In the genomic region with DNA sequence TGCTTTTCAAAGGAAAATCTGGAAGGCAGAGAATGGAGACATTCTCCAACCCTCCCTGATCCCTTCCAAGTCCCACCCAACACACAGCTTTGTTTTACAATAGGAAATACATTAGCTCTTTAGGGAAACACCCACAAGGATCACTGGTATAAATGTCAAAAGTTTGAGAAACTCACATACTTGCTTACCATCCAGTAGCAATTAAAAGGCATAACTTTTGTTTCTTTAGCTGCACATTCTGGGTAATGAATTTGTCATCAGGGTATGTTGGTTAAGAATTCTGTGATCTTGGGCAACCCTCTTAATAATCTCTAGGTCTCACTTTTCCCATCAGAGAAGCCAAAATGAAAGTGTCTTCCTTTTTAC, we compare ENCODE assay signal across 15 cellular contexts.
DNase-seq lines count a peak whose midpoint lies in the region; FAIRE-seq and TF ChIP-seq lines count a peak whose summit lies in the region.
"Had no signal": no experiment of that assay in that cellular context is flagged by ENCODE, and none has a peak within 500 bp of the region (broad histone marks: within the 10 kb centered on the region; RNA-seq: fewer than 3 reads in every experiment).

No MANE protein-coding gene starts in this region.

- intact Hi-C loops in left ventricle myocardium inferior (cut with micrococcal nuclease): no loop called here

- peak; percentile 28 for FAIRE-seq in bronchial epithelial cell (lab: Jason Lieb, UNC)

- peaks cover 3% of the 10 kb centered on the region for H3K4me1 Mint-ChIP-seq in activated naive CD8-positive, alpha-beta T cell treated with anti-CD3 and anti-CD28 coated beads for 36 hours
- peaks cover 17% of the 10 kb centered on the region for H3K4me1 Mint-ChIP-seq in glutamatergic neuron (ENCODE audit: low read depth, unreplicated experiment)
- H3K4me1 Mint-ChIP-seq: naive thymus-derived CD8-positive, alpha-beta T cell had no signal

- no peak for TF ChIP-seq CTCF in bronchial epithelial cell (IDR thresholded peaks at IDR 0.05; ENCODE audit: insufficient read depth, low read length, severe bottlenecking)
- TF ChIP-seq CTCF in left ventricle myocardium inferior (IDR thresholded peaks at IDR 0.05; ENCODE audit: borderline replicate concordance): no peak
- no peak for TF ChIP-seq CTCF in glutamatergic neuron (IDR thresholded peaks at IDR 0.05; ENCODE audit: partially characterized antibody, unreplicated experiment)

- no peaks in the 10 kb centered on the region for H3K36me3 Mint-ChIP-seq in activated naive CD8-positive, alpha-beta T cell treated with anti-CD3 and anti-CD28 coated beads for 36 hours
- no peaks in the 10 kb centered on the region for H3K36me3 Mint-ChIP-seq in glutamatergic neuron (ENCODE audit: unreplicated experiment)
- H3K36me3 Mint-ChIP-seq: naive thymus-derived CD8-positive, alpha-beta T cell had no signal

- H3K9me3 ChIP-seq in left ventricle myocardium inferior (replicated peaks): no peaks in the 10 kb centered on the region
- H3K9me3 ChIP-seq: BLaER1 treated with 17β-estradiol and CSF1 and Interleukin-3, amounts not matched to agents 10 nM and 100 nM; MG63 had no signal

- H3K4me3 ChIP-seq in bronchial epithelial cell (ENCODE audit: low read depth, low read length) (no peak overlapping the region), left ventricle myocardium inferior (no peak overlapping the region)
- H3K4me3 ChIP-seq: BLaER1 treated with 17β-estradiol and CSF1 and Interleukin-3, amounts not matched to agents 10 nM and 100 nM; MG63 had no signal

- H3K4me1 ChIP-seq in left ventricle myocardium inferior: peaks cover 23% of the 10 kb centered on the region
- H3K4me1 ChIP-seq: BLaER1 treated with 17β-estradiol and CSF1 and Interleukin-3, amounts not matched to agents 10 nM and 100 nM had no signal

- in situ Hi-C loops in ACHN (cut with HindIII; ENCODE audit: low pct_ligation_motif_present, low pct_unique_long_range_greater_than_20kb, low sequenced_read_pairs): no loop called here

- peaks cover 7% of the 10 kb centered on the region for H3K27me3 Mint-ChIP-seq in activated naive CD8-positive, alpha-beta T cell treated with anti-CD3 and anti-CD28 coated beads for 36 hours
- peaks cover 6% of the 10 kb centered on the region for H3K27me3 Mint-ChIP-seq in glutamatergic neuron (ENCODE audit: unreplicated experiment)

- DNase-seq in GM04503 (ENCODE audit: low read depth) (peak; percentile 91), bronchial epithelial cell (ENCODE audit: low read depth) (peak; percentile 32), left ventricle myocardium inferior (no peak), stromal cell of bone marrow (ENCODE audit: low read depth) (peak; percentile 36), glutamatergic neuron (no peak), kidney tubule cell (ENCODE audit: low spot score) (no peak), ACHN (no peak)
- no peak for DNase-seq in activated naive CD8-positive, alpha-beta T cell treated with anti-CD3 and anti-CD28 coated beads for 36 hours
- DNase-seq: activated effector memory CD4-positive, alpha-beta T cell treated with Interleukin-2 at 50 U/mL for 16 hours; MG63; naive thymus-derived CD8-positive, alpha-beta T cell; NCI-H187; NCI-H446 treated with DMSO at 0.1 percent for 48 hours had no signal

- H3K4me3 Mint-ChIP-seq in activated naive CD8-positive, alpha-beta T cell treated with anti-CD3 and anti-CD28 coated beads for 36 hours: no peak overlapping the region
- no peak overlapping the region for H3K4me3 Mint-ChIP-seq in glutamatergic neuron (ENCODE audit: unreplicated experiment)
- H3K4me3 Mint-ChIP-seq: naive thymus-derived CD8-positive, alpha-beta T cell had no signal

- no peaks in the 10 kb centered on the region for H3K9me3 Mint-ChIP-seq in activated naive CD8-positive, alpha-beta T cell treated with anti-CD3 and anti-CD28 coated beads for 36 hours
- H3K9me3 Mint-ChIP-seq in glutamatergic neuron (ENCODE audit: unreplicated experiment): peaks cover 9% of the 10 kb centered on the region
- H3K9me3 Mint-ChIP-seq: naive thymus-derived CD8-positive, alpha-beta T cell had no signal

- no peak overlapping the region for H3K27ac Mint-ChIP-seq in activated naive CD8-positive, alpha-beta T cell treated with anti-CD3 and anti-CD28 coated beads for 36 hours
- no peak overlapping the region for H3K27ac Mint-ChIP-seq in glutamatergic neuron (ENCODE audit: unreplicated experiment)
- H3K27ac Mint-ChIP-seq: naive thymus-derived CD8-positive, alpha-beta T cell; progenitor cell of endocrine pancreas had no signal

- peak overlapping the region; percentile 78 for H3K27ac ChIP-seq in left ventricle myocardium inferior (replicated peaks)
- H3K27ac ChIP-seq: BLaER1 treated with 17β-estradiol and CSF1 and Interleukin-3, amounts not matched to agents 10 nM and 100 nM had no signal

- H3K36me3 ChIP-seq in bronchial epithelial cell (ENCODE audit: control insufficient read depth, insufficient read depth, low read length): no peaks in the 10 kb centered on the region
- no peaks in the 10 kb centered on the region for H3K36me3 ChIP-seq in left ventricle myocardium inferior
- H3K36me3 ChIP-seq: BLaER1 treated with 17β-estradiol and CSF1 and Interleukin-3, amounts not matched to agents 10 nM and 100 nM; MG63 had no signal

- H3K27me3 ChIP-seq in bronchial epithelial cell (ENCODE audit: control insufficient read depth, insufficient read depth, low read length) (peaks cover under 1% of the 10 kb centered on the region), left ventricle myocardium inferior (ENCODE audit: low read depth) (no peaks in the 10 kb centered on the region)
- H3K27me3 ChIP-seq: BLaER1 treated with 17β-estradiol and CSF1 and Interleukin-3, amounts not matched to agents 10 nM and 100 nM; MG63 had no signal

Comparison
In these comparisons a context has a peak if more than half of its experiments do, and no peak if none do; other contexts are left out.
1. DNase-seq: peak in GM04503 (single experiment), bronchial epithelial cell (single experiment) and stromal cell of bone marrow (single experiment); none in left ventricle myocardium inferior (single experiment), activated naive CD8-positive, alpha-beta T cell treated with anti-CD3 and anti-CD28 coated beads for 36 hours (single experiment), glutamatergic neuron (single experiment), kidney tubule cell (single experiment) and ACHN (single experiment).